14 cellular contexts compared by ENCODE assay signal in genomic region chr2:127389778-127390435, GRCh38. TPM values are rescaled to one million over a fixed set of nuclear protein-coding genes. Genes with fewer than 3 reads are reported as not detected.
DNase-seq lines count a peak whose midpoint lies in the region; ATAC-seq and TF ChIP-seq lines count a peak whose summit lies in the region.
"Had no signal": no experiment of that assay in that cellular context is flagged by ENCODE, and none has a peak within 500 bp of the region (broad histone marks: within the 10 kb centered on the region; RNA-seq: fewer than 3 reads in every experiment).

No MANE protein-coding gene starts in this region.

- no peaks in the 10 kb centered on the region for H3K27me3 Mint-ChIP-seq in activated CD8-positive, alpha-beta T cell treated with anti-CD3 and anti-CD28 coated beads for 36 hours
- H3K27me3 Mint-ChIP-seq: progenitor cell of endocrine pancreas had no signal

- 0 out of 2 replicates have a peak overlapping the region, but pooled peaks have one; percentile 18 for H3K9ac ChIP-seq in MM.1S (ENCODE audit: low read length)

- peak overlapping the region; percentile 39; the same call in 1 of the 2 replicates for H2AFZ ChIP-seq in MM.1S (ENCODE audit: low read length)

- TF ChIP-seq CTCF in MM.1S (IDR thresholded peaks at IDR 0.05; ENCODE audit: low read length) (no peak), neutrophil (IDR thresholded peaks at IDR 0.05) (no peak)
- TF ChIP-seq CTCF in activated CD8-positive, alpha-beta T cell treated with anti-CD3 and anti-CD28 coated beads for 36 hours (IDR thresholded peaks at IDR 0.05), result no peak

- peaks cover 22% of the 10 kb centered on the region for H3K79me2 ChIP-seq in MM.1S (ENCODE audit: low read length)

- ATAC-seq in activated CD8-positive, alpha-beta T cell treated with anti-CD3 and anti-CD28 coated beads for 36 hours, result no peak
- ATAC-seq in GM18858 (IDR thresholded peaks at IDR 0.05; ENCODE audit: unreplicated experiment), result no peak
- ATAC-seq: esophagus mucosa had no signal

- H3K4me3 ChIP-seq in MM.1S (ENCODE audit: low read length) (no peak overlapping the region), neutrophil (ENCODE audit: low read depth in 1 of 2, low read length in 1 of 2) (peak overlapping the region; percentile 92)

- peaks cover 57% of the 10 kb centered on the region for H3K4me1 Mint-ChIP-seq in activated CD8-positive, alpha-beta T cell treated with anti-CD3 and anti-CD28 coated beads for 36 hours (ENCODE audit: low read depth)

- H3K9me3 ChIP-seq in MM.1S (replicated peaks; ENCODE audit: insufficient read depth, low read length) (no peaks in the 10 kb centered on the region), neutrophil (no peaks in the 10 kb centered on the region)

- H3K27me3 ChIP-seq in MM.1S (replicated peaks; ENCODE audit: insufficient read depth, low read length) (no peaks in the 10 kb centered on the region), neutrophil (no peaks in the 10 kb centered on the region)

- peak overlapping the region; percentile 22; the same call in 1 of the 2 replicates for H3K4me2 ChIP-seq in MM.1S (ENCODE audit: low read depth, low read length)

- CTCF ChIA-PET in activated CD8-positive, alpha-beta T cell treated with anti-CD3 and anti-CD28 coated beads for 36 hours (lab: Charles Lee), result interaction anchor here (1.3 to 2.3 kb wide), 3 partner anchors 10 to 26 kb away, joined by 3 to 13 read pairs (median 6); no protein-coding TSS in a partner anchor

- peak overlapping the region; percentile 62; the same call in 1 of the 2 replicates for H3K27ac ChIP-seq in MM.1S (ENCODE audit: low read length)
- peak overlapping the region; percentile 100 for H3K27ac ChIP-seq in neutrophil
- H3K27ac ChIP-seq: 22Rv1 had no signal

- POLR2A ChIA-PET in activated CD8-positive, alpha-beta T cell treated with anti-CD3 and anti-CD28 coated beads for 36 hours (lab: Charles Lee), result interaction anchor here (1.1 to 2.5 kb wide), 8 partner anchors 9 to 310 kb away, joined by 3 to 9 read pairs (median 4); no protein-coding TSS in a partner anchor

- H3K9me2 ChIP-seq in MM.1S (replicated peaks; ENCODE audit: insufficient read depth, low read length), result no peaks in the 10 kb centered on the region

- intact Hi-C loops in activated CD8-positive, alpha-beta T cell treated with anti-CD3 and anti-CD28 coated beads for 36 hours (cut with micrococcal nuclease), result no loop called here

- H3K4me3 Mint-ChIP-seq in activated CD8-positive, alpha-beta T cell treated with anti-CD3 and anti-CD28 coated beads for 36 hours, result no peak overlapping the region

- H4K20me1 ChIP-seq in MM.1S (ENCODE audit: insufficient read depth, low read length), result 0 out of 2 replicates have a peak, but pooled peaks cover 4% of the 10 kb centered on the region

- peak; percentile 57 for DNase-seq in SIG-M5 treated with dmso at 0.1 percent for 504 hours (lab: John Stamatoyannopoulos, UW; ENCODE audit: unreplicated experiment)
- DNase-seq in SIG-M5 (lab: John Stamatoyannopoulos, UW), result no peak
- DNase-seq in MM.1S, result peak; percentile 42
- DNase-seq in activated CD8-positive, alpha-beta T cell treated with anti-CD3 and anti-CD28 coated beads for 36 hours, result peak; percentile 31
- DNase-seq in NCI-H82 treated with DMSO at 0.1 percent for 48 hours (lab: John Stamatoyannopoulos, UW; ENCODE audit: unreplicated experiment), result no peak
- no peak for DNase-seq in NCI-H1105 treated with DMSO at 0.1 percent for 48 hours (lab: John Stamatoyannopoulos, UW)
- DNase-seq: kidney, NCI-H187, SW 1271 had no signal

- peaks cover 28% of the 10 kb centered on the region for H3F3A ChIP-seq in MM.1S (ENCODE audit: insufficient read depth, low read length)

- H3K27ac Mint-ChIP-seq in activated CD8-positive, alpha-beta T cell treated with anti-CD3 and anti-CD28 coated beads for 36 hours, result peak overlapping the region; percentile 89
- H3K27ac Mint-ChIP-seq: progenitor cell of endocrine pancreas had no signal

- peaks cover 29% of the 10 kb centered on the region for H3K4me1 ChIP-seq in MM.1S (ENCODE audit: low read length)
- peaks cover 57 to 71% of the 10 kb centered on the region in 2 experiments for H3K4me1 ChIP-seq in neutrophil (ENCODE audit: control insufficient read depth in 1 of 2, insufficient read depth in 1 of 2, low read depth in 1 of 2, low read length in 1 of 2)

- no peaks in the 10 kb centered on the region for H3K9me3 Mint-ChIP-seq in activated CD8-positive, alpha-beta T cell treated with anti-CD3 and anti-CD28 coated beads for 36 hours

- H3K36me3 ChIP-seq in MM.1S (replicated peaks; ENCODE audit: insufficient read depth, low read length) (no peaks in the 10 kb centered on the region), neutrophil (no peaks in the 10 kb centered on the region)

- H3K36me3 Mint-ChIP-seq in activated CD8-positive, alpha-beta T cell treated with anti-CD3 and anti-CD28 coated beads for 36 hours (ENCODE audit: low read depth), result peaks cover 17% of the 10 kb centered on the region

RNA-seq across cellular contexts. Expression of gene MAP3K2, which starts 2.1 kb away (rescaled TPM):
- total RNA-seq in activated CD8-positive, alpha-beta T cell treated with anti-CD3 and anti-CD28 coated beads for 36 hours, result 10 to 100 TPM; 54.7 to 55.5 TPM

RNA-seq across cellular contexts. Expression of gene PROC, which starts 28.3 kb away (rescaled TPM):
- not detected for total RNA-seq in activated CD8-positive, alpha-beta T cell treated with anti-CD3 and anti-CD28 coated beads for 36 hours

Comparison
In these comparisons a context has a peak if more than half of its experiments do, and no peak if none do; other contexts are left out.
1. DNase-seq: peak in SIG-M5 treated with dmso at 0.1 percent for 504 hours (single experiment), MM.1S (single experiment) and activated CD8-positive, alpha-beta T cell treated with anti-CD3 and anti-CD28 coated beads for 36 hours (single experiment); none in SIG-M5 (single experiment), NCI-H82 treated with DMSO at 0.1 percent for 48 hours (single experiment) and NCI-H1105 treated with DMSO at 0.1 percent for 48 hours (single experiment).